11 cellular contexts compared by ENCODE assay signal in the genomic region with DNA sequence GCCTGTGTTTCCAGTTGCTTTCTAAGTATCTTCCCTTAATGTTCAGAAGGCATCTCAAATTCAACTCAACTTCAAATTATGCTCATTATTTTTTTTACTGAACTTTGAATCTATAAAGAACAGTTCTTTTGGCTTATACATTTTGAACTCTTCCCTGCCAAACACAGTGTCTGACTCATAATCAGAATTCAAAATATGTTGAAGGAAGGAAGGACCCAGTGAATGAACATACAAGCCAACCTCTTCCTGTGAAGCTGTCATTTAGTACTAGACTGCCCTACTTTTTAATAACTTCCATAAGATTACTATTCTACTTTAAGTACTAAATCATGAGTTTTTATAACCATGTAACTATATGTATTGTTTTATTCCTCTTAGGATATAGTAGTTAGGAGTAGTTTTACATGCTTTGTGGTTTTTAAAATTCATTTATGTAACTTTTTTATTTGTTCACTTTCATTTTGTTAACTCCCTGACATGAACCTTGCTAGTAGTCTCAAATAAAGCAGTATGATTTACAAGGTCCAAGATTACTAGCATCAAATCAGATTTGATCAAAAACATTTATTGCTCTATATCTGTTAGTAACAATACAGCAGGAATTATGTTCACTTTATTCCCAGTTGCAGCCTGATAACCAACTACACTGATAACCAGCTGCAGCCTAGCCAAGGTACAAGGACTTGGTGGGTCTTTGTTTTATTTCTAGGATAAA. TPM values are rescaled to one million over a fixed set of nuclear protein-coding genes. Genes with fewer than 3 reads are reported as not detected.
A peak's percentile ranks its signal among the peaks of the same experiment; 100 is the strongest.
DNase-seq lines count a peak whose midpoint lies in the region; ATAC-seq, FAIRE-seq and TF ChIP-seq lines count a peak whose summit lies in the region.
"Had no signal": no experiment of that assay in that cellular context is flagged by ENCODE, and none has a peak within 500 bp of the region (broad histone marks: within the 10 kb centered on the region; RNA-seq: fewer than 3 reads in every experiment).

No MANE protein-coding gene starts in this region.

- H2BK120ac ChIP-seq in mesendoderm (ENCODE audit: low read depth, low read length): no peak overlapping the region

- peaks cover 4% of the 10 kb centered on the region for H3K79me1 ChIP-seq in mesendoderm (ENCODE audit: low read length)

- TF ChIP-seq CTCF in Peyer's patch (IDR thresholded peaks at IDR 0.05) (no peak), endothelial cell (IDR thresholded peaks at IDR 0.05; ENCODE audit: unreplicated experiment) (no peak)

- no peaks in the 10 kb centered on the region for H3K27me3 Mint-ChIP-seq in activated T-cell treated with anti-CD3 and anti-CD28 coated beads, Interleukin-2, amount 50 U/mL, for 24 hours
- no peaks in the 10 kb centered on the region for H3K27me3 Mint-ChIP-seq in endothelial cell (ENCODE audit: unreplicated experiment)
- H3K27me3 Mint-ChIP-seq: IgD-negative memory B cell had no signal

- H3K4me3 ChIP-seq in Peyer's patch: no peak overlapping the region
- no peak overlapping the region for H3K4me3 ChIP-seq in small intestine (ENCODE audit: low read depth in 1 of 2, low read length in 2 of 2)
- H3K4me3 ChIP-seq in mesendoderm (ENCODE audit: low read length): no peak overlapping the region

- ATAC-seq in GM18498 (IDR thresholded peaks at IDR 0.05; ENCODE audit: unreplicated experiment): no peak
- no peak for ATAC-seq in HG03520 (IDR thresholded peaks at IDR 0.05; ENCODE audit: unreplicated experiment)

- peaks cover 12% of the 10 kb centered on the region for H3K79me2 ChIP-seq in mesendoderm (ENCODE audit: control insufficient read depth, insufficient read depth, low read length)

- no peak overlapping the region for H2BK5ac ChIP-seq in mesendoderm (ENCODE audit: low read length)

- H4K5ac ChIP-seq in mesendoderm (ENCODE audit: low read length): no peak overlapping the region

- H3K56ac ChIP-seq in mesendoderm (ENCODE audit: low read length): no peak overlapping the region

- peaks cover 0 to 6% (median 0%) of the 10 kb centered on the region in 3 donors for H3K36me3 ChIP-seq in Peyer's patch
- peaks cover 0 to 2% of the 10 kb centered on the region in 2 donors for H3K36me3 ChIP-seq in small intestine (ENCODE audit: control insufficient read depth in 2 of 2, insufficient read depth in 2 of 2, low read length in 2 of 2)
- peaks cover 4% of the 10 kb centered on the region for H3K36me3 ChIP-seq in mesendoderm (ENCODE audit: control insufficient read depth, insufficient read depth, low read length)

- H3K9me3 ChIP-seq in Peyer's patch: no peaks in the 10 kb centered on the region
- no peaks in the 10 kb centered on the region for H3K9me3 ChIP-seq in small intestine (ENCODE audit: control insufficient read depth, low read depth)

- H4K8ac ChIP-seq in mesendoderm (ENCODE audit: low read depth, low read length): no peak overlapping the region

- H3K4me1 ChIP-seq in Peyer's patch (peaks cover 0 to 9% (median 0%) of the 10 kb centered on the region in 4 donors), small intestine (ENCODE audit: control insufficient read depth in 2 of 2, insufficient read depth in 1 of 2, low read depth in 1 of 2, low read length in 1 of 2) (peaks cover 4 to 7% of the 10 kb centered on the region in 2 donors), mesendoderm (ENCODE audit: control insufficient read depth, low read depth, low read length) (peaks cover 5% of the 10 kb centered on the region)

- H3K36me3 Mint-ChIP-seq in activated T-cell treated with anti-CD3 and anti-CD28 coated beads, Interleukin-2, amount 50 U/mL, for 24 hours (ENCODE audit: low read depth): peaks cover 83% of the 10 kb centered on the region
- peaks cover 30% of the 10 kb centered on the region for H3K36me3 Mint-ChIP-seq in endothelial cell (ENCODE audit: low read depth, unreplicated experiment)

- no peak for DNase-seq in activated T-cell treated with anti-CD3 and anti-CD28 coated beads, Interleukin-2, amount 50 U/mL, for 24 hours
- DNase-seq in activated T-cell treated with anti-CD3 and anti-CD28 coated beads, Interleukin-2, amount 50 U/mL, for 1 hour: no peak
- DNase-seq in Peyer's patch: no peak
- no peak for DNase-seq in endothelial cell (ENCODE audit: low spot score)
- DNase-seq in small intestine: peak; percentile 70
- DNase-seq in mesendoderm: no peak
- DNase-seq: activated gamma-delta T cell, NCI-H510A treated with DMSO at 0.1 percent for 48 hours had no signal

- H2BK15ac ChIP-seq in mesendoderm (replicated peaks; ENCODE audit: low read depth): no peak overlapping the region

- no peak overlapping the region for H3K4me2 ChIP-seq in mesendoderm (ENCODE audit: low read length)

- FAIRE-seq in small intestine (lab: Jason Lieb, UNC): peak; percentile 61

- no peaks in the 10 kb centered on the region for H3K27me3 ChIP-seq in Peyer's patch
- no peaks in the 10 kb centered on the region for H3K27me3 ChIP-seq in small intestine (ENCODE audit: control insufficient read depth in 2 of 2, insufficient read depth in 2 of 2, low read length in 2 of 2)
- no peaks in the 10 kb centered on the region for H3K27me3 ChIP-seq in mesendoderm (ENCODE audit: insufficient read depth, low read length, poor library complexity)

- H3K18ac ChIP-seq in mesendoderm (ENCODE audit: low read length): no peak overlapping the region

- no peak overlapping the region for H3K9ac ChIP-seq in mesendoderm (ENCODE audit: low read length)

- H3K27ac Mint-ChIP-seq in activated T-cell treated with anti-CD3 and anti-CD28 coated beads, Interleukin-2, amount 50 U/mL, for 24 hours: peak overlapping the region; percentile 72
- H3K27ac Mint-ChIP-seq in endothelial cell (ENCODE audit: unreplicated experiment): peak overlapping the region; percentile 48

- H3K27ac ChIP-seq in Peyer's patch (peak overlapping the region in 3 of 4 donors; percentile 16 to 75 (median 66)), small intestine (ENCODE audit: low read depth in 1 of 2, low read length in 1 of 2) (peak overlapping the region in 1 of 2 donors; percentile 76), mesendoderm (ENCODE audit: low read depth, low read length) (no peak overlapping the region)

- H3K9me3 Mint-ChIP-seq in activated T-cell treated with anti-CD3 and anti-CD28 coated beads, Interleukin-2, amount 50 U/mL, for 24 hours: no peaks in the 10 kb centered on the region
- no peaks in the 10 kb centered on the region for H3K9me3 Mint-ChIP-seq in endothelial cell (ENCODE audit: unreplicated experiment)
- H3K9me3 Mint-ChIP-seq: IgD-negative memory B cell had no signal

- H2AK5ac ChIP-seq in mesendoderm (ENCODE audit: low read length): no peak overlapping the region

- H3K23ac ChIP-seq in mesendoderm (ENCODE audit: low read length): no peak overlapping the region

- no peak for TF ChIP-seq POLR2A in Peyer's patch (IDR thresholded peaks at IDR 0.05)

- no peak overlapping the region for H3K4me3 Mint-ChIP-seq in activated T-cell treated with anti-CD3 and anti-CD28 coated beads, Interleukin-2, amount 50 U/mL, for 24 hours
- no peak overlapping the region for H3K4me3 Mint-ChIP-seq in endothelial cell (ENCODE audit: unreplicated experiment)
- H3K4me3 Mint-ChIP-seq: IgD-negative memory B cell had no signal

- peaks cover 35% of the 10 kb centered on the region for H3K4me1 Mint-ChIP-seq in activated T-cell treated with anti-CD3 and anti-CD28 coated beads, Interleukin-2, amount 50 U/mL, for 24 hours (ENCODE audit: low read depth)
- H3K4me1 Mint-ChIP-seq in endothelial cell (ENCODE audit: unreplicated experiment): peaks cover 9% of the 10 kb centered on the region

- H3K4ac ChIP-seq in mesendoderm (ENCODE audit: low read depth, low read length): no peak overlapping the region

RNA-seq across cellular contexts. Expression of gene NUDT15, which starts 6.4 kb away (rescaled TPM):
- 10 to 100 TPM in 1 of 4 donors, 1 to 10 TPM in 3; 3.7 to 11.9 (median 8.2) TPM for total RNA-seq in Peyer's patch
- total RNA-seq in endothelial cell (ENCODE audit: unreplicated experiment): 14.6 TPM
- 10 to 100 TPM; 13.2 to 33.9 (median 27.7) TPM for polyA plus RNA-seq in small intestine
- 170 TPM for polyA plus RNA-seq in mesendoderm (2013, experiment 1 of 2)
- polyA plus RNA-seq in mesendoderm (2013, experiment 2 of 2): 174 TPM

RNA-seq across cellular contexts. Expression of gene SUCLA2, which starts 42.9 kb away (rescaled TPM):
- total RNA-seq in Peyer's patch (10 to 100 TPM; 45.4 to 68.5 (median 57.2) TPM), endothelial cell (ENCODE audit: unreplicated experiment) (29.1 TPM)
- polyA plus RNA-seq in small intestine: 10 to 100 TPM; 57.8 to 91.2 (median 58.2) TPM
- polyA plus RNA-seq in mesendoderm (2013, experiment 1 of 2): 99.6 TPM
- 95.4 TPM for polyA plus RNA-seq in mesendoderm (2013, experiment 2 of 2)

RNA-seq across cellular contexts. Expression of gene MED4, which starts 51.0 kb away (rescaled TPM):
- 10 to 100 TPM; 23.6 to 68.5 (median 44.4) TPM for total RNA-seq in Peyer's patch
- 49.1 TPM for total RNA-seq in endothelial cell (ENCODE audit: unreplicated experiment)
- 10 to 100 TPM; 64.1 to 69.4 (median 69.1) TPM for polyA plus RNA-seq in small intestine
- polyA plus RNA-seq in mesendoderm (2013, experiment 1 of 2): 51.8 TPM
- 50.1 TPM for polyA plus RNA-seq in mesendoderm (2013, experiment 2 of 2)
